14 cellular contexts compared by ENCODE assay signal in the genomic region with DNA sequence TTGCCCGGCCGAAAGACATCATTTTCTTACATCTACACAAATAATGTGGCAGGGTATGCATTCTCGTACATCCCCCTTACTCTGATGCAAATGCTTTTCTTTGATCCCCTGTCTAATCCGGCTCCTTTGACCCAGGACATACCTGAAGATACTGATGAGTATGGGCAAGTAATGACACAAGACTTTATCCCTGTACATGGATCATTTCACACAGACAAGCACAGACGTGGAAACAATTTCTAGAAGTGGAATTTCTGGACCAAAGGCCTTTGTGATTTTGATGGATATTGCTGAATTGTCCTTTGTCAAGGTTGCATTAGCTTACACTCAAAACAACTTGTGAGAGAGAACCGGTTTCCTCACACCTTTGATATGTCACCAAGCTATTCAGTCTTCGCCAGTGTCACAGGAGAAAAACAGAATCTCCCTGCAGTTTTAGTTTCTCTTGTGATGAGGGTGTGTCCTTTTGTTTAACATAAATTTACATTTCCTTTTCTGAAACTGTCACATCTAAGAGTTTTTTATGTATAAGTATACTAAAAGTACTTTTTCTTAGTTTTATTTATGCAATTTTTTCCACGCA. TPM values are rescaled to one million over a fixed set of nuclear protein-coding genes. Genes with fewer than 3 reads are reported as not detected.
DNase-seq lines count a peak whose midpoint lies in the region; ATAC-seq, FAIRE-seq and TF ChIP-seq lines count a peak whose summit lies in the region.
"Had no signal": no experiment of that assay in that cellular context is flagged by ENCODE, and none has a peak within 500 bp of the region (broad histone marks: within the 10 kb centered on the region; RNA-seq: fewer than 3 reads in every experiment).

No MANE protein-coding gene starts in this region.

- H3K9me3 ChIP-seq in HepG2 (ENCODE audit: low read length) (no peaks in the 10 kb centered on the region), right lobe of liver (no peaks in the 10 kb centered on the region), adrenal gland (replicated peaks in 1 of 3) (no peaks in the 10 kb centered on the region), keratinocyte (ENCODE audit: control insufficient read depth, low read depth, low read length) (no peaks in the 10 kb centered on the region), aorta (ENCODE audit: control insufficient read depth, low read length) (no peaks in the 10 kb centered on the region), MG63 (no peaks in the 10 kb centered on the region)

- ATAC-seq in HepG2 (no peak), right lobe of liver (no peak), aorta (ENCODE audit: low FRiP score) (no peak)
- ATAC-seq: HCT116, Panc1 had no signal

- H3K36me3 ChIP-seq in HepG2 (replicated peaks in 1 of 2; ENCODE audit: control insufficient read depth in 1 of 2, insufficient read depth in 2 of 2, low read length in 2 of 2) (no peaks in the 10 kb centered on the region), right lobe of liver (no peaks in the 10 kb centered on the region), adrenal gland (replicated peaks in 1 of 2) (no peaks in the 10 kb centered on the region), keratinocyte (ENCODE audit: control insufficient read depth in 2 of 2, extremely low read depth in 1 of 2, insufficient read depth in 2 of 2, low read length in 2 of 2) (no peaks in the 10 kb centered on the region), aorta (ENCODE audit: control insufficient read depth in 1 of 2, insufficient read depth in 2 of 2, low read length in 1 of 2) (no peaks in the 10 kb centered on the region), MG63 (no peaks in the 10 kb centered on the region)

- POLR2A ChIA-PET in HepG2 (lab: Yijun Ruan, JAX), result no interaction called here

- in situ Hi-C loops in HepG2 (cut with HindIII; ENCODE audit: extremely low pct_ligation_motif_present, low pct_unique_long_range_greater_than_20kb), result no loop called here

- CTCF ChIA-PET in HepG2 (lab: Yijun Ruan, JAX; ENCODE audit: low intra/inter-chr PET ratio, low total read pairs), result no interaction called here

- DNase-seq in HepG2 (ENCODE audit: low spot score), result no peak
- no peak for DNase-seq in right lobe of liver
- peak in 1 of 7 donors; percentile 13 for DNase-seq in adrenal gland
- no peak for DNase-seq in keratinocyte (ENCODE audit: low read depth, low spot score)
- no peak for DNase-seq in aorta
- DNase-seq in DMS153 (lab: John Stamatoyannopoulos, UW), result no peak
- no peak for DNase-seq in MG63
- DNase-seq: DMS 273 treated with DMSO at 0.1 percent for 48 hours, NCI-H1092, NCI-H2081 treated with DMSO at 0.1 percent for 48 hours, NCI-H510A treated with DMSO at 0.1 percent for 48 hours had no signal

- TF ChIP-seq EP300 in HepG2 (IDR thresholded peaks at IDR 0.05; ENCODE audit: low read depth in 2 of 2, low read length in 2 of 2) (no peak), HepG2 (CRISPR knock-in tag; IDR thresholded peaks at IDR 0.05; ENCODE audit: borderline replicate concordance) (no peak)

- TF ChIP-seq RAD21 in HepG2 (CRISPR knock-in tag; IDR thresholded peaks at IDR 0.05), result no peak

- H3K4me3 ChIP-seq in HepG2 (replicated peaks in 1 of 3; ENCODE audit: insufficient read depth in 1 of 3, low read depth in 2 of 3, low read length in 3 of 3), result no peak overlapping the region
- H3K4me3 ChIP-seq in right lobe of liver, result no peak overlapping the region
- no peak overlapping the region for H3K4me3 ChIP-seq in adrenal gland
- no peak overlapping the region for H3K4me3 ChIP-seq in keratinocyte (ENCODE audit: control insufficient read depth in 2 of 3, extremely low read depth in 1 of 3, insufficient read depth in 2 of 3, low read depth in 1 of 3, low read length in 3 of 3)
- no peak overlapping the region for H3K4me3 ChIP-seq in aorta (ENCODE audit: low read length in 2 of 2)
- H3K4me3 ChIP-seq in MG63, result no peak overlapping the region

- H3K4me1 ChIP-seq in HepG2 (ENCODE audit: insufficient read depth, low read length), result peaks cover 8% of the 10 kb centered on the region; the same call in 1 of the 2 replicates
- H3K4me1 ChIP-seq in right lobe of liver, result peaks cover 0 to 16% (median 3%) of the 10 kb centered on the region in 4 donors
- H3K4me1 ChIP-seq in adrenal gland (replicated peaks in 1 of 2), result peaks cover 7 to 14% of the 10 kb centered on the region in 2 donors
- peaks cover 14% of the 10 kb centered on the region for H3K4me1 ChIP-seq in keratinocyte (ENCODE audit: control insufficient read depth, extremely low read depth, insufficient read depth, low read length)
- H3K4me1 ChIP-seq in aorta (ENCODE audit: control insufficient read depth in 1 of 2, insufficient read depth in 2 of 2, low read length in 2 of 2), result peaks cover 0 to 3% of the 10 kb centered on the region in 2 donors

- BruUV-seq in HepG2 (replicated peaks; lab: Mats Ljungman, UMichigan), result no TSS peak

- 62% methylated on average over 8 of the region's 8 CpGs for WGBS in HepG2 (ENCODE audit: low lambda C conversion rate)
- 77% methylated on average over 7 of the region's 8 CpGs for WGBS in right lobe of liver (ENCODE audit: insufficient coverage, low coverage, low lambda C conversion rate, missing lambda C conversion rate)
- 56 to 68% (median 63%) methylated on average over 8 of the region's 8 CpGs for WGBS in adrenal gland, 4 donors
- 85 to 88% methylated on average over 8 of the region's 8 CpGs for WGBS in aorta, 2 donors

- no peaks in the 10 kb centered on the region for H3K27me3 ChIP-seq in HepG2 (ENCODE audit: control insufficient read depth in 1 of 2, insufficient read depth in 2 of 2, low read length in 2 of 2)
- H3K27me3 ChIP-seq in right lobe of liver, result no peaks in the 10 kb centered on the region
- no peaks in the 10 kb centered on the region for H3K27me3 ChIP-seq in adrenal gland
- no peaks in the 10 kb centered on the region for H3K27me3 ChIP-seq in keratinocyte (ENCODE audit: control insufficient read depth, extremely low read depth, insufficient read depth, low read length)
- H3K27me3 ChIP-seq in aorta (ENCODE audit: control insufficient read depth in 1 of 2, insufficient read depth in 2 of 2, low read length in 1 of 2), result no peaks in the 10 kb centered on the region
- no peaks in the 10 kb centered on the region for H3K27me3 ChIP-seq in MG63

- H2AFZ ChIP-seq in HepG2 (ENCODE audit: low read length), result no peak overlapping the region
- H2AFZ ChIP-seq in keratinocyte (ENCODE audit: control insufficient read depth, low read length), result no peak overlapping the region

- no peak overlapping the region for H3K9ac ChIP-seq in HepG2 (ENCODE audit: insufficient read depth, low read depth, low read length)
- no peak overlapping the region for H3K9ac ChIP-seq in keratinocyte (ENCODE audit: control insufficient read depth, extremely low read depth, insufficient read depth, low read length)

- H4K20me1 ChIP-seq in HepG2 (ENCODE audit: insufficient read depth, low read length) (no peaks in the 10 kb centered on the region), keratinocyte (ENCODE audit: control insufficient read depth, extremely low read depth, insufficient read depth, low read length) (no peaks in the 10 kb centered on the region)

- TF ChIP-seq CTCF in HepG2 (CRISPR knock-in tag; IDR thresholded peaks at IDR 0.05) (no peak), right lobe of liver (IDR thresholded peaks at IDR 0.05) (no peak), adrenal gland (IDR thresholded peaks at IDR 0.05) (no peak), keratinocyte (optimal IDR thresholded peaks at IDR 0.05 in 1 of 3, IDR thresholded peaks at IDR 0.05 in 1 of 3, conservative IDR thresholded peaks at IDR 0.05 in 1 of 3; ENCODE audit: extremely low read depth in 1 of 3, insufficient read depth in 2 of 3, low read length in 3 of 3) (no peak)

- no peak overlapping the region for H3K27ac ChIP-seq in HepG2 (ENCODE audit: extremely low read length, insufficient read depth, low read length)
- H3K27ac ChIP-seq in right lobe of liver, result no peak overlapping the region
- H3K27ac ChIP-seq in adrenal gland, result peak overlapping the region in 4 of 5 donors; percentile 18 to 72 (median 42)
- H3K27ac ChIP-seq in keratinocyte (ENCODE audit: control insufficient read depth, insufficient read depth, low read length), result no peak overlapping the region
- H3K27ac ChIP-seq in aorta (ENCODE audit: low read depth in 1 of 2, low read length in 2 of 2), result no peak overlapping the region
- H3K27ac ChIP-seq: C4-2B had no signal

- peak; percentile 15 for FAIRE-seq in HepG2 (lab: Jason Lieb, UNC)
- peak; percentile 13 for FAIRE-seq in keratinocyte (lab: Jason Lieb, UNC)

- TF ChIP-seq POLR2A in HepG2 (IDR thresholded peaks at IDR 0.05; ENCODE audit: insufficient read depth in 1 of 2, low read depth in 2 of 2, low read length in 2 of 2), result no peak
- no peak for TF ChIP-seq POLR2A in right lobe of liver (IDR thresholded peaks at IDR 0.05)
- no peak for TF ChIP-seq POLR2A in adrenal gland (IDR thresholded peaks at IDR 0.05)

- H3K4me2 ChIP-seq in HepG2 (ENCODE audit: low read depth, low read length), result no peak overlapping the region
- no peak overlapping the region for H3K4me2 ChIP-seq in keratinocyte (ENCODE audit: control insufficient read depth, extremely low read depth, insufficient read depth, low read depth, low read length)

- intact Hi-C loops in HepG2 (cut with micrococcal nuclease; ENCODE audit: unreplicated experiment) (no loop called here), right lobe of liver (cut with DNase I) (no loop called here), adrenal gland (cut with DNase I) (no loop called here), aorta (cut with DNase I) (no loop called here)

- no peaks in the 10 kb centered on the region for H3K9me1 ChIP-seq in keratinocyte (ENCODE audit: control insufficient read depth, extremely low read depth, insufficient read depth, low read length)

- no peaks in the 10 kb centered on the region for H3K79me2 ChIP-seq in HepG2 (ENCODE audit: insufficient read depth, low read length)
- H3K79me2 ChIP-seq in keratinocyte (ENCODE audit: control insufficient read depth, insufficient read depth, low read length), result no peaks in the 10 kb centered on the region

- dilution Hi-C loops in keratinocyte (cut with MboI; ENCODE audit: extremely low pct_ligation_motif_present, low sequenced_read_pairs), result no loop called here

RNA-seq across cellular contexts. Expression of a gene that starts 25.4 kb away (rescaled TPM):
- total RNA-seq in HepG2 (2016; rRNA removed; fragmentation: Illumina TruSeq; extraction: Trizol) (25.4 and 28.9 TPM in 2 replicates), right lobe of liver (10 to 100 TPM in 1 of 6 experiments, 1 to 10 TPM in 5; 8.4 to 10.4 (median 8.5) TPM), adrenal gland (100 to 1,000 TPM in 2 of 8 donors, 10 to 100 TPM in 6; 39.4 to 157 (median 59.8) TPM), aorta (10 to 100 TPM; 17.3 to 20.2 TPM)
- 30.6 and 35.1 TPM in 2 replicates for total RNA-seq in HepG2 (2016; cell fraction: cytosol; rRNA removed; fragmentation: Illumina TruSeq; extraction: Trizol; ENCODE audit: low read depth)
- total RNA-seq in HepG2 (2016; cell fraction: insoluble cytoplasmic fraction; rRNA removed; fragmentation: Illumina TruSeq; extraction: Trizol), result 24.2 and 28.6 TPM in 2 replicates
- 43.1 and 46.1 TPM in 2 replicates for total RNA-seq in HepG2 (2016; cell fraction: membrane; rRNA removed; fragmentation: Illumina TruSeq; extraction: Trizol)
- total RNA-seq in HepG2 (2016; cell fraction: nucleus; rRNA removed; fragmentation: Illumina TruSeq; extraction: Trizol), result 11.4 and 15.6 TPM in 2 replicates
- polyA plus RNA-seq in HepG2 (2011; rRNA removed) (6.8 and 10.2 TPM in 2 replicates), adrenal gland (10 to 100 TPM; 27.0 to 57.6 (median 27.1) TPM), keratinocyte (12.1 to 25.5 TPM (median 17.4 TPM) in 3 replicates), aorta (10 to 100 TPM; 17.1 to 31.7 TPM)
- polyA plus RNA-seq in HepG2 (2011; cell fraction: cytosol; rRNA removed), result 4.2 and 5.7 TPM in 2 replicates
- polyA plus RNA-seq in HepG2 (2011; cell fraction: nucleus; rRNA removed), result 2.7 and 2.9 TPM in 2 replicates
- 10.8 and 11.6 TPM in 2 replicates for polyA plus RNA-seq in HepG2 (2012)
- polyA plus RNA-seq in HepG2 (2016; cell fraction: cytosol; fragmentation: Illumina TruSeq; extraction: Trizol; ENCODE audit: low read depth), result 53.3 and 61.6 TPM in 2 replicates
- 34.9 and 38.2 TPM in 2 replicates for polyA plus RNA-seq in HepG2 (2016; cell fraction: insoluble cytoplasmic fraction; fragmentation: Illumina TruSeq; extraction: Trizol; ENCODE audit: low read depth)
- 47.9 and 57.2 TPM in 2 replicates for polyA plus RNA-seq in HepG2 (2016; cell fraction: membrane; fragmentation: Illumina TruSeq; extraction: Trizol; ENCODE audit: low read depth)
- polyA plus RNA-seq in HepG2 (2016; cell fraction: nucleus; fragmentation: Illumina TruSeq; extraction: Trizol; ENCODE audit: insufficient read depth, low read depth), result 22.5 and 24.5 TPM in 2 replicates
- 1.4 and 3.0 TPM in 2 replicates for polyA minus RNA-seq in HepG2 (2011; rRNA and poly(A)+ RNA removed; ENCODE audit: low replicate concordance)
- 3.8 and 5.0 TPM in 2 replicates for polyA minus RNA-seq in HepG2 (2011; cell fraction: cytosol; rRNA and poly(A)+ RNA removed)
- 7.5 and 12.9 TPM in 2 replicates for polyA minus RNA-seq in HepG2 (2011; cell fraction: nucleus; rRNA and poly(A)+ RNA removed)
- 18.1 TPM for polyA plus RNA-seq in keratinocyte (2011; ENCODE audit: low read depth)
- 15.0 and 21.0 TPM in 2 replicates for polyA plus RNA-seq in keratinocyte (2011; cell fraction: cytosol; rRNA removed)
- 9.5 TPM in 2 replicates for polyA plus RNA-seq in keratinocyte (2011; cell fraction: nucleus; rRNA removed)
- polyA plus RNA-seq in keratinocyte (2012; ENCODE audit: low replicate concordance), result 16.7 and 17.4 TPM in 2 replicates
- 0.95 to 6.6 TPM (median 2.9 TPM) in 3 replicates for polyA minus RNA-seq in keratinocyte
- 14.2 TPM for polyA minus RNA-seq in keratinocyte (2011; cell fraction: cytosol; rRNA and poly(A)+ RNA removed)
- 2.5 and 3.3 TPM in 2 replicates for polyA minus RNA-seq in keratinocyte (2011; cell fraction: nucleus; rRNA and poly(A)+ RNA removed)
- total RNA-seq in MG63 (2014; rRNA removed; shearing (Covaris generic); ENCODE audit: low replicate concordance), result 38.5 and 111 TPM in 2 replicates

RNA-seq across cellular contexts. Expression of a gene that starts 25.5 kb away (rescaled TPM):
- 18.0 and 22.7 TPM in 2 replicates for total RNA-seq in HepG2 (2016; rRNA removed; fragmentation: Illumina TruSeq; extraction: Trizol)
- 3.8 and 6.1 TPM in 2 replicates for total RNA-seq in HepG2 (2016; cell fraction: cytosol; rRNA removed; fragmentation: Illumina TruSeq; extraction: Trizol; ENCODE audit: low read depth)
- total RNA-seq in HepG2 (2016; cell fraction: insoluble cytoplasmic fraction; rRNA removed; fragmentation: Illumina TruSeq; extraction: Trizol), result 17.6 and 29.0 TPM in 2 replicates
- 7.8 and 10.7 TPM in 2 replicates for total RNA-seq in HepG2 (2016; cell fraction: membrane; rRNA removed; fragmentation: Illumina TruSeq; extraction: Trizol)
- total RNA-seq in HepG2 (2016; cell fraction: nucleus; rRNA removed; fragmentation: Illumina TruSeq; extraction: Trizol), result 19.8 and 22.3 TPM in 2 replicates
- polyA plus RNA-seq in HepG2 (2011; rRNA removed), result 17.3 and 23.2 TPM in 2 replicates
- 11.2 and 15.3 TPM in 2 replicates for polyA plus RNA-seq in HepG2 (2011; cell fraction: cytosol; rRNA removed)
- polyA plus RNA-seq in HepG2 (2011; cell fraction: nucleus; rRNA removed), result 17.7 and 20.7 TPM in 2 replicates
- 12.2 and 12.9 TPM in 2 replicates for polyA plus RNA-seq in HepG2 (2012)
- 0.76 and 0.78 TPM in 2 replicates for polyA plus RNA-seq in HepG2 (2016; cell fraction: cytosol; fragmentation: Illumina TruSeq; extraction: Trizol; ENCODE audit: low read depth)
- polyA plus RNA-seq in HepG2 (2016; cell fraction: insoluble cytoplasmic fraction; fragmentation: Illumina TruSeq; extraction: Trizol; ENCODE audit: low read depth), result 15.3 and 17.2 TPM in 2 replicates
- 3.5 and 3.6 TPM in 2 replicates for polyA plus RNA-seq in HepG2 (2016; cell fraction: membrane; fragmentation: Illumina TruSeq; extraction: Trizol; ENCODE audit: low read depth)
- polyA plus RNA-seq in HepG2 (2016; cell fraction: nucleus; fragmentation: Illumina TruSeq; extraction: Trizol; ENCODE audit: insufficient read depth, low read depth), result 25.2 and 28.1 TPM in 2 replicates
- polyA minus RNA-seq in HepG2 (2011; rRNA and poly(A)+ RNA removed; ENCODE audit: low replicate concordance), result 17.0 and 20.3 TPM in 2 replicates
- polyA minus RNA-seq in HepG2 (2011; cell fraction: cytosol; rRNA and poly(A)+ RNA removed), result 15.1 and 17.7 TPM in 2 replicates
- 33.0 and 47.9 TPM in 2 replicates for polyA minus RNA-seq in HepG2 (2011; cell fraction: nucleus; rRNA and poly(A)+ RNA removed)
- 10 to 100 TPM; 14.3 to 30.8 (median 16.0) TPM for total RNA-seq in right lobe of liver
- 100 to 1,000 TPM in 1 of 8 donors, 10 to 100 TPM in 7; 34.9 to 116 (median 50.8) TPM for total RNA-seq in adrenal gland
- polyA plus RNA-seq in adrenal gland, result 10 to 100 TPM; 20.5 to 43.4 (median 21.7) TPM
- 30.8 to 42.5 TPM (median 33.2 TPM) in 3 replicates for polyA plus RNA-seq in keratinocyte
- 13.9 TPM for polyA plus RNA-seq in keratinocyte (2011; ENCODE audit: low read depth)
- polyA plus RNA-seq in keratinocyte (2011; cell fraction: cytosol; rRNA removed), result 21.0 and 39.7 TPM in 2 replicates
- 53.1 and 58.7 TPM in 2 replicates for polyA plus RNA-seq in keratinocyte (2011; cell fraction: nucleus; rRNA removed)
- polyA plus RNA-seq in keratinocyte (2012; ENCODE audit: low replicate concordance), result 12.4 and 13.8 TPM in 2 replicates
- 9.2 to 45.6 TPM (median 45.0 TPM) in 3 replicates for polyA minus RNA-seq in keratinocyte
- polyA minus RNA-seq in keratinocyte (2011; cell fraction: cytosol; rRNA and poly(A)+ RNA removed), result 16.9 TPM
- 26.9 and 53.3 TPM in 2 replicates for polyA minus RNA-seq in keratinocyte (2011; cell fraction: nucleus; rRNA and poly(A)+ RNA removed)
- total RNA-seq in aorta, result 10 to 100 TPM; 31.9 to 44.6 TPM
- 10 to 100 TPM in 1 of 2 donors, 1 to 10 TPM in 1; 7.4 to 16.6 TPM for polyA plus RNA-seq in aorta
- 20.3 and 24.7 TPM in 2 replicates for total RNA-seq in MG63 (2014; rRNA removed; shearing (Covaris generic); ENCODE audit: low replicate concordance)

Comparison
In these comparisons a context has a peak if more than half of its experiments do, and no peak if none do; other contexts are left out.
1. H3K27ac ChIP-seq: peak in adrenal gland (4 of 5); none in HepG2 (single experiment), right lobe of liver (0 of 3), keratinocyte (single experiment) and aorta (0 of 2).